In genomic region chr19:58451358-58452101, GRCh38 we compare ENCODE assay signal across 8 cellular contexts. TPM values are rescaled to one million over a fixed set of nuclear protein-coding genes. Genes with fewer than 3 reads are reported as not detected.
A peak's percentile ranks its signal among the peaks of the same experiment; 100 is the strongest.
DNase-seq lines count a peak whose midpoint lies in the region; ATAC-seq, FAIRE-seq and TF ChIP-seq lines count a peak whose summit lies in the region.

TSS of gene ZNF324B (plus strand) at chr19:58451622. CDS start at chr19:58453702, 2,080 bp downstream.

- H3K9me3 ChIP-seq in BE2C: peaks cover 3% of the 10 kb centered on the region; the same call in 1 of the 2 replicates

- peak within 1 kb of the TSS; percentile 63 for H3K27ac Mint-ChIP-seq in chondrocyte (ENCODE audit: unreplicated experiment)

- DNase-seq in BE2C (peak; percentile 98), GM19239 (ENCODE audit: insufficient read length, low spot score) (peak; percentile 98), NCI-H510A treated with DMSO at 0.1 percent for 48 hours (lab: John Stamatoyannopoulos, UW) (peak; percentile 92), chondrocyte (ENCODE audit: low spot score) (peak; percentile 98), kidney tubule cell (ENCODE audit: low spot score) (peak; percentile 95)
- DNase-seq in activated CD4-positive, alpha-beta T cell treated with anti-CD3 and anti-CD28 coated beads for 24 hours (ENCODE audit: low read depth in 2 of 2): peak; percentile 91 to 94
- peak; percentile 89 to 91 for DNase-seq in stimulated activated CD4-positive, alpha-beta T cell treated with anti-CD3 and anti-CD28 coated beads, Interleukin-1b, Interleukin-23, amount 100 ng/mL, for 1 hour (ENCODE audit: low read depth in 2 of 2)

- no peaks in the 10 kb centered on the region; the same call in 1 of the 2 replicates for H3K27me3 ChIP-seq in BE2C

- no peak for TF ChIP-seq CTCF in BE2C (IDR thresholded peaks at IDR 0.05; ENCODE audit: low read depth, low read length)
- peak; percentile 32 for TF ChIP-seq CTCF in chondrocyte (IDR thresholded peaks at IDR 0.05)

- peak within 1 kb of the TSS; percentile 87 for H3K4me3 Mint-ChIP-seq in chondrocyte (ENCODE audit: unreplicated experiment)

- no peaks in the 10 kb centered on the region for H3K9me3 Mint-ChIP-seq in chondrocyte (ENCODE audit: low read depth)

- FAIRE-seq in GM19239 (lab: Jason Lieb, UNC): peak; percentile 95

- H3K27me3 Mint-ChIP-seq in chondrocyte (ENCODE audit: low read depth): peaks cover 6% of the 10 kb centered on the region

- no peaks in the 10 kb centered on the region for H3K4me1 ChIP-seq in BE2C

- peak within 1 kb of the TSS; percentile 64 for H3K4me3 ChIP-seq in BE2C (ENCODE audit: low read depth, low read length)

- H3K36me3 ChIP-seq in BE2C: 0 out of 2 replicates have a peak, but pooled peaks cover 1% of the 10 kb centered on the region

- H3K4me1 Mint-ChIP-seq in chondrocyte (ENCODE audit: low read depth): peaks cover 17% of the 10 kb centered on the region

- ATAC-seq in HG03442 (IDR thresholded peaks at IDR 0.05; ENCODE audit: unreplicated experiment): peak; percentile 87

- H3K36me3 Mint-ChIP-seq in chondrocyte (ENCODE audit: low read depth): peaks cover 5% of the 10 kb centered on the region

RNA-seq across cellular contexts. Expression of gene ZNF324B, which starts in this region (rescaled TPM):
- polyA plus RNA-seq in BE2C (2012; ENCODE audit: insufficient read depth, insufficient read length, low read depth): 4.4 TPM
- 6.3 to 9.8 TPM (median 7.5 TPM) in 3 replicates for total RNA-seq in chondrocyte

Comparison
In these comparisons a context has a peak if more than half of its experiments do, and no peak if none do; other contexts are left out.
1. Peak in every context shown above with its lines: DNase-seq, ATAC-seq and H3K4me3 ChIP-seq.